ENCODE assay signal across 8 cellular contexts in the genomic region with DNA sequence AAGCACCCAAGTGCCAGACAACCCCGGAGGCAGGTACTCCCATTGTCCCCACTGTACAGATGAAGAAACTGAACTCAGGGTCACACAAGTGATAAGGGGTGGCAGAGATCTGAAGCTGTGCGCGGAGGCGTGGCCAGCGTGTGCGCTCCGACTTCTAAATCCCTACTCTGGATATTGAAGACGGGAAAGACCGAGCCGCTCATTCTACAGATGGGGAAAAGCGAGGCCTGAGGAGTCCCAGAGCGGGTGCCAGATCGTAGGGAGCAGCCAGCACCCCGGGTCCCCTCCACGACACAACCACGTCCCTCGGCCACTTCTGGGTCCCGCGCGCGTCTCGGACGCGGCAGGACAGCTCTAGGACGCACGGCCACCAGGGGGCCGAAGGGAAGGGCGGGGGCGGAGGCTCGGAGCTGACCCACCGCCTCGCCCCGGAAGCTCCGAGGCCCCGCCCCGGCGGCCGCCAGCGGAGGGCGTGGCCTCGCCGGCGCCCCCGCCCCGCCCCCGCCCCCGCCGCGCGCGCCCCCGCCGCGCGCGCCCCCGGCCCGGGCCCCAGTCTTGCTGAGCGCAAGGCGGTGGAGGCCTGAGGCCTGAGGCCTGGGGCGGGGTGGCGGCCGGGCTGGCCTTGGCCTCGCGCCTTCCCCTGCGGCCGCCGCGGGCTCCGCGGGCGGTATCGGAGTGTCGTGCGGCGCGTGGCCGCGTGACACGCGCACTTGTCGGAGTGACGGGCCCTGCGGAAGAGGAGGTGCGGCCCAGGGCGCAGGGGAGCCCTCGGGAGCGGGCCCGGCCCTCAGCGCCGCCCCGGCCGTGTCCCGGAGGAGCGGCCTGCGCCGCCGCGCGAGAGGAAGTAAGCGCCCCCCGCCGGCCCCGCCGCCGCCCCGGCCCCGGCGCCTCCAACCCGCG. TPM values are rescaled to one million over a fixed set of nuclear protein-coding genes. Genes with fewer than 3 reads are reported as not detected.
DNase-seq lines count a peak whose midpoint lies in the region; ATAC-seq and TF ChIP-seq lines count a peak whose summit lies in the region.

Gene H6PD, plus strand, starts transcription at position 552 of the 900 bp plus-strand sequence. CDS start 10,161 bp downstream, outside the sequence.

- DNase-seq in H7 = peak; percentile 100
- DNase-seq in MG63 = peak; percentile 83
- peak; percentile 73 for DNase-seq in T-helper 9 cell
- no peak for DNase-seq in astrocyte of the cerebellum (ENCODE audit: low read depth)
- DNase-seq in hippocampal formation (lab: John Stamatoyannopoulos, UW) = peak; percentile 57 to 68
- peak; percentile 92 for DNase-seq in sciatic nerve (ENCODE audit: low spot score)
- DNase-seq in NCI-H1694 treated with DMSO at 0.1 percent for 48 hours (lab: John Stamatoyannopoulos, UW) = no peak

- H3K9me3 ChIP-seq in MG63 = no peaks in the 10 kb centered on the region

- H3K27me3 ChIP-seq in H7 (ENCODE audit: control insufficient read depth, insufficient read depth, low read length) (no peaks in the 10 kb centered on the region), MG63 (no peaks in the 10 kb centered on the region)

- in situ Hi-C loops in astrocyte of the cerebellum (cut with HindIII; ENCODE audit: low sequenced_read_pairs) = no loop called here

- intact Hi-C loops in sciatic nerve (cut with DNase I) = no loop called here

- TF ChIP-seq CTCF in GM12872 (IDR thresholded peaks at IDR 0.05; ENCODE audit: insufficient read depth, low read depth, low read length) = peak; percentile 72
- peak; percentile 62 for TF ChIP-seq CTCF in astrocyte of the cerebellum (IDR thresholded peaks at IDR 0.05; ENCODE audit: low read depth, low read length, missing control alignments)

- peak; percentile 88 for ATAC-seq in sciatic nerve

- peak within 1 kb of the TSS; percentile 65 for H3K4me3 ChIP-seq in H7 (ENCODE audit: insufficient read depth, low read depth, low read length)
- peak within 1 kb of the TSS; percentile 59 for H3K4me3 ChIP-seq in MG63
- H3K4me3 ChIP-seq in astrocyte of the cerebellum (ENCODE audit: low read depth, low read length) = peak within 1 kb of the TSS; percentile 68

- H3K36me3 ChIP-seq in H7 (replicated peaks; ENCODE audit: control insufficient read depth, insufficient read depth, low read length) = no peaks in the 10 kb centered on the region
- no peaks in the 10 kb centered on the region; the same call in 1 of the 2 replicates for H3K36me3 ChIP-seq in MG63

RNA-seq across cellular contexts. Expression of gene H6PD, which starts in this region (rescaled TPM):
- 13.9 and 20.2 TPM in 2 replicates for total RNA-seq in H7 (2014; rRNA removed; shearing (Covaris generic))
- 14.1 and 16.7 TPM in 2 replicates for total RNA-seq in MG63 (2014; rRNA removed; shearing (Covaris generic); ENCODE audit: low replicate concordance)
- 52.9 TPM for total RNA-seq in sciatic nerve

Comparison
In these comparisons a context has a peak if more than half of its experiments do, and no peak if none do; other contexts are left out.
1. DNase-seq: peak in H7 (single experiment), MG63 (single experiment), T-helper 9 cell (single experiment), hippocampal formation (2 of 2) and sciatic nerve (single experiment); none in astrocyte of the cerebellum (single experiment) and NCI-H1694 treated with DMSO at 0.1 percent for 48 hours (single experiment).
2. Peak in every context shown above with its lines, with median percentiles within 50 percentile points of each other: H3K4me3 ChIP-seq.